Comparison of ENCODE assay signal across 24 cellular contexts in the genomic region with DNA sequence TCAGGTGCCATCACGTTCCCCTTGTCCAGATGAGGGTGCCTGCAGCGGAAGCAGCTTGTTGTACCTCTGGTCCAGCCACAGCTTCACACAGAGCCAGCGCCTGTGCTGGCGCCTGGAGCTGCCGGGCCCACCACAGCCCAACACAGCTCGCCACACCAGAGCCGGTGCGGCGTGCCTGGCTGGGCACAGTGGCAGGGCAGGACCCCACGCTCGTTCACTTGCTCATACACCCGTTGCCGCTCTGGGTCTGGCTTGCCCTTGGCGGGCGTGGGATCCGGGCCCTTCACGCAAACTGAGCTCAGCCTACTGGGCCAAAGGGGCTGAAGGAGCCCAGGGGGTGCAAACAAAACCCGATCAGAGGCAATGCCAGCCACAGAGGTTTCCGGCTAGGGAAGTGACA.
"Had no signal": no experiment of that assay in that cellular context is flagged by ENCODE, and none has a peak within 500 bp of the region (broad histone marks: within the 10 kb centered on the region; RNA-seq: fewer than 3 reads in every experiment).

No MANE protein-coding gene starts in this region.

- H3K9me3 ChIP-seq: body of pancreas, mucosa of descending colon, thoracic aorta had no signal

- H3K27me3 ChIP-seq: body of pancreas, cardiac muscle cell, foreskin keratinocyte had no signal

- H3K27ac ChIP-seq: body of pancreas, cardiac muscle cell, foreskin keratinocyte, thoracic aorta, VCaP had no signal

- H3K9me3 Mint-ChIP-seq: activated naive CD4-positive, alpha-beta T cell treated with anti-CD3 and anti-CD28 coated beads, Interleukin-2, amount 10 ng/mL, durations not matched to agents 7 days and 5 days; activated T-cell treated with anti-CD3 and anti-CD28 coated beads, Interleukin-2, amount 50 U/mL, for 4 hours; type B pancreatic cell had no signal

- H3K4me3 ChIP-seq: body of pancreas, cardiac muscle cell, mucosa of descending colon, thoracic aorta had no signal

- H3K4me1 ChIP-seq: body of pancreas had no signal

- H3K36me3 Mint-ChIP-seq: activated naive CD4-positive, alpha-beta T cell treated with anti-CD3 and anti-CD28 coated beads, Interleukin-2, amount 10 ng/mL, durations not matched to agents 7 days and 5 days; type B pancreatic cell had no signal

- FAIRE-seq: keratinocyte, small intestine had no signal

- ATAC-seq: activated T-cell treated with anti-CD3 and anti-CD28 coated beads, Interleukin-2, amount 50 U/mL, for 4 hours; body of pancreas; foreskin keratinocyte; left lobe of liver; mucosa of descending colon; sciatic nerve; SK-N-SH treated with all-trans-retinoic acid at 6 μM for 48 hours had no signal

- H3K27ac Mint-ChIP-seq: activated naive CD4-positive, alpha-beta T cell treated with anti-CD3 and anti-CD28 coated beads, Interleukin-2, amount 10 ng/mL, durations not matched to agents 7 days and 5 days; type B pancreatic cell had no signal

- H3K4me1 Mint-ChIP-seq: activated naive CD4-positive, alpha-beta T cell treated with anti-CD3 and anti-CD28 coated beads, Interleukin-2, amount 10 ng/mL, durations not matched to agents 7 days and 5 days had no signal

- DNase-seq: activated CD4-positive, alpha-beta T cell treated with anti-CD3 and anti-CD28 coated beads, Interleukin-2, amount 50 U/mL, for 4 hours; activated CD8-positive, alpha-beta memory T cell treated with anti-CD3 and anti-CD28 coated beads, Interleukin-2, amount 50 U/mL, for 48 hours; activated naive CD4-positive, alpha-beta T cell treated with anti-CD3 and anti-CD28 coated beads, Interleukin-2, amount 10 ng/mL, durations not matched to agents 7 days and 5 days; activated T-cell treated with anti-CD3 and anti-CD28 coated beads, Interleukin-2, amount 50 U/mL, for 4 hours; anterior cingulate cortex; body of pancreas; dermis blood vessel endothelial cell; effector CD8-positive, alpha-beta T cell; foreskin keratinocyte; occipital lobe; small intestine; stimulated activated CD4-positive, alpha-beta T cell treated with anti-CD3 and anti-CD28 coated beads, Interleukin-15, amount 100 ng/mL, for 24 hours; stimulated activated CD4-positive, alpha-beta T cell treated with anti-CD3 and anti-CD28 coated beads, Interleukin-2, amount 100 ng/mL, for 48 hours; stimulated activated CD8-positive, alpha-beta memory T cell treated with anti-CD3 and anti-CD28 coated beads, Interleukin-4, amount 100 ng/mL, for 48 hours; stimulated activated naive CD4-positive, alpha-beta T cell treated with Interleukin-2 at 50 U/mL for 16 hours had no signal

- H3K27me3 Mint-ChIP-seq: activated naive CD4-positive, alpha-beta T cell treated with anti-CD3 and anti-CD28 coated beads, Interleukin-2, amount 10 ng/mL, durations not matched to agents 7 days and 5 days; type B pancreatic cell had no signal

- H3K36me3 ChIP-seq: cardiac muscle cell, thoracic aorta had no signal

- H3K4me3 Mint-ChIP-seq: activated naive CD4-positive, alpha-beta T cell treated with anti-CD3 and anti-CD28 coated beads, Interleukin-2, amount 10 ng/mL, durations not matched to agents 7 days and 5 days; activated T-cell treated with anti-CD3 and anti-CD28 coated beads, Interleukin-2, amount 50 U/mL, for 4 hours; type B pancreatic cell had no signal
